In genomic region chrX:17632942-17633341, GRCh38 we compare ENCODE assay signal across 13 cellular contexts.
A peak's percentile ranks its signal among the peaks of the same experiment; 100 is the strongest.
DNase-seq lines count a peak whose midpoint lies in the region; ATAC-seq, FAIRE-seq and TF ChIP-seq lines count a peak whose summit lies in the region.
"Had no signal": no experiment of that assay in that cellular context is flagged by ENCODE, and none has a peak within 500 bp of the region (broad histone marks: within the 10 kb centered on the region; RNA-seq: fewer than 3 reads in every experiment).

No MANE protein-coding gene starts in this region.

- no peaks in the 10 kb centered on the region for H3K4me1 ChIP-seq in A549
- no peaks in the 10 kb centered on the region for H3K4me1 ChIP-seq in MM.1S (ENCODE audit: low read length)
- no peaks in the 10 kb centered on the region for H3K4me1 ChIP-seq in mucosa of descending colon (ENCODE audit: low read depth)

- H3K9me3 ChIP-seq in A549: no peaks in the 10 kb centered on the region
- no peaks in the 10 kb centered on the region for H3K9me3 ChIP-seq in MM.1S (replicated peaks; ENCODE audit: insufficient read depth, low read length)
- no peaks in the 10 kb centered on the region for H3K9me3 ChIP-seq in mucosa of descending colon

- H3K9me2 ChIP-seq in MM.1S (replicated peaks; ENCODE audit: insufficient read depth, low read length): no peaks in the 10 kb centered on the region

- H3K4me3 ChIP-seq in A549: no peak overlapping the region
- no peak overlapping the region for H3K4me3 ChIP-seq in MM.1S (ENCODE audit: low read length)
- no peak overlapping the region for H3K4me3 ChIP-seq in epithelial cell of esophagus (ENCODE audit: low read length)
- H3K4me3 ChIP-seq in mucosa of descending colon: no peak overlapping the region

- TF ChIP-seq EP300 in A549 (IDR thresholded peaks at IDR 0.05): no peak

- TF ChIP-seq RAD21 in A549 (conservative IDR thresholded peaks at IDR 0.05 in 1 of 2, IDR thresholded peaks at IDR 0.05 in 1 of 2): no peak

- TF ChIP-seq CTCF in A549 (IDR thresholded peaks at IDR 0.05) (no peak), MM.1S (IDR thresholded peaks at IDR 0.05; ENCODE audit: low read length) (no peak), epithelial cell of esophagus (IDR thresholded peaks at IDR 0.05; ENCODE audit: insufficient read depth, low read depth, low read length, missing control alignments) (no peak), mucosa of descending colon (IDR thresholded peaks at IDR 0.05) (no peak)

- 75% methylated on average over 3 of the region's 3 CpGs for WGBS in A549 (ENCODE audit: missing lambda C conversion rate)

- ATAC-seq in A549: no peak
- no peak for ATAC-seq in mucosa of descending colon

- H3K27me3 ChIP-seq in MM.1S (replicated peaks; ENCODE audit: insufficient read depth, low read length): no peaks in the 10 kb centered on the region

- POLR2A ChIA-PET in A549 (lab: Yijun Ruan, JAX): no interaction called here

- TF ChIP-seq POLR2A in A549 (IDR thresholded peaks at IDR 0.05; ENCODE audit: low read length) (no peak), GM12892 (IDR thresholded peaks at IDR 0.05; ENCODE audit: low read depth, low read length) (no peak)

- H3K9ac ChIP-seq in MM.1S (ENCODE audit: low read length): no peak overlapping the region

- H2AFZ ChIP-seq in MM.1S (ENCODE audit: low read length): peak overlapping the region; percentile 66

- H3K27ac ChIP-seq in A549: no peak overlapping the region
- H3K27ac ChIP-seq in MM.1S (ENCODE audit: low read length): no peak overlapping the region

- 0 out of 3 replicates have a peak overlapping the region, but pooled peaks have one; percentile 10 for H3K4me2 ChIP-seq in A549
- H3K4me2 ChIP-seq in MM.1S (ENCODE audit: low read depth, low read length): peak overlapping the region; percentile 38

- peak; percentile 39 for FAIRE-seq in A549 (lab: Jason Lieb, UNC)
- FAIRE-seq in GM12892 (lab: Jason Lieb, UNC): peak; percentile 71
- FAIRE-seq: RCC 7860 had no signal

- H4K20me1 ChIP-seq in MM.1S (ENCODE audit: insufficient read depth, low read length): no peaks in the 10 kb centered on the region

- DNase-seq in A549 (ENCODE audit: low read depth in 1 of 2, low spot score in 1 of 2) (no peak), GM12892 (ENCODE audit: insufficient read length) (no peak), MM.1S (peak; percentile 40), epithelial cell of esophagus (ENCODE audit: low read depth) (peak; percentile 56), mucosa of descending colon (no peak), NCI-H128 (lab: John Stamatoyannopoulos, UW; ENCODE audit: unreplicated experiment) (no peak)
- no peak for DNase-seq in activated effector memory CD4-positive, alpha-beta T cell treated with anti-CD3 and anti-CD28 coated beads, Interleukin-2, amount 50 U/mL, for 16 hours
- no peak for DNase-seq in stimulated activated CD4-positive, alpha-beta T cell treated with anti-CD3 and anti-CD28 coated beads, Interleukin-2, amount 100 ng/mL, for 48 hours
- DNase-seq: activated CD4-positive, alpha-beta T cell treated with anti-CD3 and anti-CD28 coated beads, Interleukin-2, amount 50 U/mL, for 1 hour; COR-L47; H9; NCI-H2081 treated with DMSO at 0.1 percent for 48 hours had no signal

- CTCF ChIA-PET in A549 (lab: Yijun Ruan, JAX): no interaction called here

- intact Hi-C loops in mucosa of descending colon (cut with DNase I, micrococcal nuclease): no loop called here

- H3K79me2 ChIP-seq in MM.1S (ENCODE audit: low read length): no peaks in the 10 kb centered on the region

- no peaks in the 10 kb centered on the region for H3K36me3 ChIP-seq in MM.1S (replicated peaks; ENCODE audit: insufficient read depth, low read length)
- no peaks in the 10 kb centered on the region for H3K36me3 ChIP-seq in mucosa of descending colon (ENCODE audit: low read depth)

- no peaks in the 10 kb centered on the region for H3F3A ChIP-seq in MM.1S (ENCODE audit: insufficient read depth, low read length)

TF ChIP-seq in A549, 52 proteins besides CTCF, POLR2A, EP300 and RAD21:
- TF ChIP-seq CBX2 (IDR thresholded peaks at IDR 0.05; ENCODE audit: borderline replicate concordance, low read depth) (no peak), MAX (IDR thresholded peaks at IDR 0.05) (no peak), JUN (IDR thresholded peaks at IDR 0.05) (no peak), ELK1 (IDR thresholded peaks at IDR 0.05; ENCODE audit: low read depth, low read length) (no peak)

Comparison
In these comparisons a context has a peak if more than half of its experiments do, and no peak if none do; other contexts are left out.
1. DNase-seq: peak in MM.1S (single experiment) and epithelial cell of esophagus (single experiment); none in A549 (0 of 2), GM12892 (single experiment), activated effector memory CD4-positive, alpha-beta T cell treated with anti-CD3 and anti-CD28 coated beads, Interleukin-2, amount 50 U/mL, for 16 hours (single experiment), stimulated activated CD4-positive, alpha-beta T cell treated with anti-CD3 and anti-CD28 coated beads, Interleukin-2, amount 100 ng/mL, for 48 hours (0 of 2), mucosa of descending colon (0 of 3) and NCI-H128 (single experiment).